Comparison of ENCODE assay signal across 8 cellular contexts in the genomic region with DNA sequence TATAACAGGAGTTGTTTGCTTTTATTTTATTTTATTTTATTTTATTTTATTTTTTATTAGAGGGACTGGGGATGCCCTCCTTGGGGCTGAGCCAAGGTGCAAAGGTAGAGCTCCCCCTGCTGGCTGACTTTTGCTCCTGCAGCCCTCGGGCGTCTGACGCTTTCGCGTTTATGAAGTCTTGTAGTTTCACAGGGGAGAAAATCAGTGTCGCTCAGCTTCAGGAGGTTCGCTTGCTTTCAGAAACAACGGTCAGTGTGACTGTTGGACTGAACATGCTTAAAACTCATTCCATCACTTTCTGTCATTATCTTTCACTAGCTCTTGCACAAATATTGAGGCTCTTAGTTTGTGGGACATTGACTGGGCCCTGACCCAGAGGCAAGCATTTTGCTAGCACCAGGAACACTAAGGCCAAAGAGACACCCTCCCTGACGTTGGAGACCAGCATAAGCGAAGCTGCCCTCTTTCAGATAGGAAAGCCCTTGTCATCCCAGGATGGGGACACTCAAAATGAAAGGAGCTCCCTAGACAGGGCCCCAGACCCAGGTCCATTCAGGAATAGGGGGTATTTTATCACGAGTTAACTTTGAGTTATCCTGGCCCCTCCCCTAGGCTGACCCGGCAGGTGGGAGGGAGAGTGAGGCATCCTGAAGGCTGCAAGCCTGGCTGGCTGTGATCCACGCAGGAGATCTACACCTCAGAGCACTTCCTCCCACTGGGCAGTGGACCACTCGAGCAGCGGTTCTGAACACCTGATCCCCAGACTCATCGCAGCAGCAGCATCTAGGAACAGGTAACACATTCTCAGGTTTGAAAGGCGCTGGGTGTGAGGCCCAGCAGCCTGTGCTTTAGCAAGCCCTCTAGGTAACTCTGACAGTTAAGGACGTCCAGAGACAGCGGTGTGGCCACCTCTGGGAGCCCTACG. TPM values are rescaled to one million over a fixed set of nuclear protein-coding genes. Genes with fewer than 3 reads are reported as not detected.
DNase-seq lines count a peak whose midpoint lies in the region; ATAC-seq and TF ChIP-seq lines count a peak whose summit lies in the region.

No MANE protein-coding gene starts in this region.

- DNase-seq in AG08395 (ENCODE audit: low spot score) = peak; percentile 68
- peak; percentile 70 for DNase-seq in KG1 (lab: John Stamatoyannopoulos, UW)
- DNase-seq in SW480 (ENCODE audit: low spot score) = peak; percentile 56
- peak; percentile 61 for DNase-seq in activated naive CD8-positive, alpha-beta T cell treated with anti-CD3 and anti-CD28 coated beads, Interleukin-2, amount 50 U/mL, for 16 hours (ENCODE audit: low read depth, low spot score)
- peak; percentile 75 for DNase-seq in left ventricle myocardium superior
- peak; percentile 76 for DNase-seq in sigmoid colon

- H3K4me3 ChIP-seq in sigmoid colon = no peak overlapping the region

- intact Hi-C loops in left ventricle myocardium superior (cut with micrococcal nuclease) (loop anchor here (2.0 kb wide), 2 partner anchors 158 to 440 kb away; no protein-coding TSS in a partner anchor), sigmoid colon (cut with DNase I) (loop anchor here (1.0 to 5.0 kb wide), 3 partner anchors 36 to 438 kb away; partner anchors contain the start of gene LGALSL)

- H3K4me1 ChIP-seq in sigmoid colon = peaks cover 0 to 21% (median 14%) of the 10 kb centered on the region in 4 donors

- ATAC-seq in GM18502 (IDR thresholded peaks at IDR 0.05; ENCODE audit: poor library complexity, unreplicated experiment) = peak; percentile 65
- peak; percentile 72 for ATAC-seq in left ventricle myocardium superior
- ATAC-seq in GM21737 (IDR thresholded peaks at IDR 0.05; ENCODE audit: unreplicated experiment) = no peak

- TF ChIP-seq POLR2A in sigmoid colon (IDR thresholded peaks at IDR 0.05) = no peak

- TF ChIP-seq CTCF in sigmoid colon (IDR thresholded peaks at IDR 0.05) = peak; percentile 71 to 94 (median 94)

- WGBS in sigmoid colon, 2 donors = 50 to 52% methylated on average over 20 of the region's 20 CpGs

- H3K27me3 ChIP-seq in sigmoid colon = no peaks in the 10 kb centered on the region

- no peaks in the 10 kb centered on the region for H3K36me3 ChIP-seq in sigmoid colon

- TF ChIP-seq EP300 in sigmoid colon (IDR thresholded peaks at IDR 0.05) = no peak

- H3K27ac ChIP-seq in sigmoid colon = no peak overlapping the region

- no peaks in the 10 kb centered on the region for H3K9me3 ChIP-seq in sigmoid colon

RNA-seq across cellular contexts. Expression of gene LGALSL, which starts 34.4 kb away (rescaled TPM):
- total RNA-seq in left ventricle myocardium superior = 5.8 TPM
- total RNA-seq in sigmoid colon = 10 to 100 TPM in 1 of 4 donors, 1 to 10 TPM in 3; 7.1 to 10.4 (median 9.0) TPM
- polyA plus RNA-seq in sigmoid colon = 10 to 100 TPM; 11.0 to 36.0 (median 30.7) TPM

RNA-seq across cellular contexts. Expression of gene AFTPH, which starts 35.8 kb away (rescaled TPM):
- total RNA-seq in left ventricle myocardium superior (13.0 TPM), sigmoid colon (10 to 100 TPM; 35.7 to 52.2 (median 41.1) TPM)
- 10 to 100 TPM; 37.2 to 60.1 (median 52.3) TPM for polyA plus RNA-seq in sigmoid colon
